8 cellular contexts compared by ENCODE assay signal in genomic region chr20:51767018-51767866, GRCh38. TPM values are rescaled to one million over a fixed set of nuclear protein-coding genes. Genes with fewer than 3 reads are reported as not detected.
DNase-seq lines count a peak whose midpoint lies in the region; ATAC-seq and TF ChIP-seq lines count a peak whose summit lies in the region.

No MANE protein-coding gene starts in this region.

- no peaks in the 10 kb centered on the region for H3K9me2 ChIP-seq in SK-N-SH

- TF ChIP-seq RAD21 in SK-N-SH (IDR thresholded peaks at IDR 0.05; ENCODE audit: low read length), result peak; percentile 27; the same call in 1 of the 2 replicates

- H3K27me3 ChIP-seq in SK-N-SH (ENCODE audit: insufficient read depth) (no peaks in the 10 kb centered on the region), breast epithelium (no peaks in the 10 kb centered on the region), sigmoid colon (no peaks in the 10 kb centered on the region)

- 5% methylated on average over 25 of the region's 60 CpGs for WGBS in SK-N-SH (ENCODE audit: low lambda C conversion rate)
- WGBS in sigmoid colon, 2 donors, result 1% methylated on average over 60 of the region's 60 CpGs

- H3K27ac ChIP-seq in SK-N-SH (ENCODE audit: low read depth in 2 of 2, low read length in 1 of 2) (peak overlapping the region; percentile 9 to 24; a peak in 2 of 4 replicates), breast epithelium (peak overlapping the region; percentile 82 to 88), sigmoid colon (peak overlapping the region; percentile 64 to 75 (median 71))

- H3K4me1 ChIP-seq in SK-N-SH (ENCODE audit: control insufficient read depth in 1 of 2, insufficient read depth in 2 of 2, low read depth in 1 of 2, low read length in 1 of 2), result no peaks in the 10 kb centered on the region; a peak in 1 of 4 replicates
- no peaks in the 10 kb centered on the region for H3K4me1 ChIP-seq in breast epithelium
- H3K4me1 ChIP-seq in sigmoid colon, result peaks cover 0 to 13% (median 9%) of the 10 kb centered on the region in 4 donors

- TF ChIP-seq CTCF in LNCaP clone FGC (IDR thresholded peaks at IDR 0.05; ENCODE audit: control insufficient read depth, extremely low read depth, insufficient read depth), result 0 out of 2 replicates have a peak, but pooled peaks have one; percentile 1
- peak; percentile 50 for TF ChIP-seq CTCF in SK-N-SH (IDR thresholded peaks at IDR 0.05)
- TF ChIP-seq CTCF in breast epithelium (IDR thresholded peaks at IDR 0.05), result peak; percentile 14 to 51 (median 28)
- peak in 2 of 4 experiments; percentile 20 to 44 for TF ChIP-seq CTCF in sigmoid colon (IDR thresholded peaks at IDR 0.05)

- intact Hi-C loops in breast epithelium (cut with DNase I; ENCODE audit: low total_unique reads) (no loop called here), sigmoid colon (cut with DNase I) (loop anchor here (10.0 kb wide), 1 partner anchor 132 kb away; no protein-coding TSS in a partner anchor)

- peak overlapping the region; percentile 100 for H3K4me2 ChIP-seq in SK-N-SH

- peak overlapping the region; percentile 91 for H2AFZ ChIP-seq in SK-N-SH (ENCODE audit: low read depth)

- no peaks in the 10 kb centered on the region for H4K20me1 ChIP-seq in SK-N-SH (ENCODE audit: insufficient read depth)

- TF ChIP-seq POLR2A in breast epithelium (IDR thresholded peaks at IDR 0.05), result no peak
- TF ChIP-seq POLR2A in sigmoid colon (IDR thresholded peaks at IDR 0.05), result no peak

- peak overlapping the region; percentile 84 for H3K9ac ChIP-seq in SK-N-SH

- DNase-seq in DMS53 treated with DMSO at 0.1 percent for 48 hours (lab: John Stamatoyannopoulos, UW; ENCODE audit: unreplicated experiment) (peak; percentile 12), LNCaP clone FGC (ENCODE audit: low read depth) (peak; percentile 62), SK-N-SH (peak; percentile 90), breast epithelium (ENCODE audit: low spot score in 2 of 2) (peak; percentile 81 to 89), iPS-NIHi11 (ENCODE audit: low spot score) (peak; percentile 92), sigmoid colon (peak; percentile 85), superior temporal gyrus (ENCODE audit: extremely low spot score) (no peak)

- peaks cover 19% of the 10 kb centered on the region for H3F3A ChIP-seq in SK-N-SH (replicated peaks; ENCODE audit: insufficient read depth)

- H3K4me3 ChIP-seq in LNCaP clone FGC (ENCODE audit: low read depth, low read length) (peak overlapping the region; percentile 94), SK-N-SH (ENCODE audit: low read depth in 2 of 2, low read length in 1 of 2) (peak overlapping the region; percentile 65 to 98), breast epithelium (peak overlapping the region; percentile 74 to 87 (median 79)), sigmoid colon (peak overlapping the region; percentile 56 to 92 (median 80))

- H3K36me3 ChIP-seq in SK-N-SH (replicated peaks in 1 of 2; ENCODE audit: control insufficient read depth in 1 of 2, insufficient read depth in 2 of 2, low read length in 1 of 2), result no peaks in the 10 kb centered on the region
- H3K36me3 ChIP-seq in breast epithelium, result no peaks in the 10 kb centered on the region
- H3K36me3 ChIP-seq in sigmoid colon, result no peaks in the 10 kb centered on the region

- CTCF ChIA-PET in SK-N-SH (lab: Yijun Ruan, JAX), result interaction anchor here (1.0 to 1.9 kb wide), 9 partner anchors 8 to 127 kb away, joined by 3 to 6 read pairs (median 3); no protein-coding TSS in a partner anchor

- H3K9me3 ChIP-seq in SK-N-SH, result no peaks in the 10 kb centered on the region
- no peaks in the 10 kb centered on the region for H3K9me3 ChIP-seq in breast epithelium
- no peaks in the 10 kb centered on the region for H3K9me3 ChIP-seq in sigmoid colon

- TF ChIP-seq EP300 in SK-N-SH (IDR thresholded peaks at IDR 0.05; ENCODE audit: borderline replicate concordance in 1 of 2, low read depth in 1 of 2, low read length in 1 of 2) (no peak), sigmoid colon (IDR thresholded peaks at IDR 0.05) (no peak)

- POLR2A ChIA-PET in SK-N-SH (lab: Yijun Ruan, JAX), result interaction anchor here (1.2 kb wide), 1 partner anchor 87 kb away, joined by 4 read pairs; no protein-coding TSS in a partner anchor

- ATAC-seq in GM21423 (IDR thresholded peaks at IDR 0.05; ENCODE audit: unreplicated experiment), result no peak

- peaks cover 15% of the 10 kb centered on the region; the same call in 1 of the 2 replicates for H3K79me2 ChIP-seq in SK-N-SH (ENCODE audit: insufficient read depth)

TF ChIP-seq in SK-N-SH, 30 proteins besides CTCF, POLR2A, EP300 and RAD21:
- TF ChIP-seq MXI1 (IDR thresholded peaks at IDR 0.05; ENCODE audit: low read depth, low read length) (peak; percentile 9; the same call in 1 of the 2 replicates), NRF1 (IDR thresholded peaks at IDR 0.05; ENCODE audit: low read depth, low read length) (peak; percentile 59), USF1 (IDR thresholded peaks at IDR 0.05; ENCODE audit: borderline replicate concordance, low read depth) (no peak), YY1 (IDR thresholded peaks at IDR 0.05; ENCODE audit: low read depth) (peak; percentile 54), REST (IDR thresholded peaks at IDR 0.05; ENCODE audit: low read depth, low read length) (no peak), FOXM1 (IDR thresholded peaks at IDR 0.05; ENCODE audit: low read depth) (no peak), SMC3 (IDR thresholded peaks at IDR 0.05; ENCODE audit: low read depth, low read length) (no peak), TAF1 (IDR thresholded peaks at IDR 0.05; ENCODE audit: borderline replicate concordance, low read depth, low read length) (no peak), GABPA (IDR thresholded peaks at IDR 0.05; ENCODE audit: low read depth) (no peak), POLR2AphosphoS5 (IDR thresholded peaks at IDR 0.05; ENCODE audit: low read depth, low read length) (no peak), JUND (IDR thresholded peaks at IDR 0.05) (no peak)
TF ChIP-seq in SK-N-SH: peak in this region for 3.

RNA-seq across cellular contexts. Expression of gene ATP9A, which starts 0.9 kb away (rescaled TPM):
- polyA plus RNA-seq in SK-N-SH (2012; rRNA removed), result 11.0 and 12.7 TPM in 2 replicates
- polyA plus RNA-seq in SK-N-SH (2012; cell fraction: cytosol; rRNA removed), result 8.1 and 11.0 TPM in 2 replicates
- 8.0 and 10.3 TPM in 2 replicates for polyA plus RNA-seq in SK-N-SH (2012; cell fraction: nucleus; rRNA removed)
- total RNA-seq in breast epithelium, result 10 to 100 TPM; 41.6 to 98.4 (median 50.8) TPM
- total RNA-seq in sigmoid colon, result 10 to 100 TPM; 31.0 to 34.8 (median 34.4) TPM
- polyA plus RNA-seq in sigmoid colon, result 10 to 100 TPM in 1 of 3 donors, 1 to 10 TPM in 2; 4.2 to 17.3 (median 5.3) TPM

RNA-seq across cellular contexts. Expression of gene SALL4, which starts 35.1 kb away (rescaled TPM):
- polyA plus RNA-seq in SK-N-SH (2012; rRNA removed) (0.82 and 1.2 TPM in 2 replicates), sigmoid colon (under 1 TPM in 2 of 3 donors, not detected in 1; 0.12 to 0.60 TPM)
- 0.39 and 0.72 TPM in 2 replicates for polyA plus RNA-seq in SK-N-SH (2012; cell fraction: cytosol; rRNA removed)
- 8.7 and 8.9 TPM in 2 replicates for polyA plus RNA-seq in SK-N-SH (2012; cell fraction: nucleus; rRNA removed)
- total RNA-seq in breast epithelium (under 1 TPM; 0.29 to 0.33 (median 0.32) TPM), sigmoid colon (1 to 10 TPM in 1 of 4 donors, not detected in 3; 3.0 TPM)

Comparison
In these comparisons a context has a peak if more than half of its experiments do, and no peak if none do; other contexts are left out.
1. H3K27ac ChIP-seq: peak in every context shown above with its lines; median percentile 85 in breast epithelium; 71 in sigmoid colon; 16 in SK-N-SH.